Comparison of ENCODE assay signal across 34 cellular contexts in genomic region chrY:7013051-7013450, GRCh38.
"Had no signal": no experiment of that assay in that cellular context is flagged by ENCODE, and none has a peak within 500 bp of the region (broad histone marks: within the 10 kb centered on the region; RNA-seq: fewer than 3 reads in every experiment).

No MANE protein-coding gene starts in this region.

- H3K4me2 ChIP-seq: KMS-11 had no signal

- H3K9ac ChIP-seq: KMS-11 had no signal

- DNase-seq: Karpas-422, Kasumi-1, MG63, MM.1S, MV-4-11, NCI-H1048, NCI-H1092, NCI-H1092 treated with DMSO at 0.1 percent for 48 hours, NCI-H1105, NCI-H1105 treated with DMSO at 0.1 percent for 48 hours, NCI-H1417, NCI-H1417 treated with DMSO at 0.1 percent for 48 hours, NCI-H1436, NCI-H1436 treated with DMSO at 0.1 percent for 48 hours, NCI-H146, NCI-H1694, NCI-H1694 treated with DMSO at 0.1 percent for 48 hours, NCI-H187, NCI-H187 treated with DMSO at 0.1 percent for 48 hours, NCI-H1930, NCI-H2029, NCI-H2029 treated with DMSO at 0.1 percent for 48 hours, NCI-H2081, NCI-H2081 treated with DMSO at 0.1 percent for 48 hours, NCI-H2107, NCI-H2171, NCI-H2171 treated with DMSO at 0.1 percent for 48 hours, NCI-H2227 treated with DMSO at 0.1 percent for 48 hours, NCI-H226, NCI-H345, NCI-H446, NCI-H446 treated with DMSO at 0.1 percent for 48 hours, NCI-H510A had no signal

- H3K4me3 ChIP-seq: MG63 had no signal

- H3K27me3 ChIP-seq: MG63 had no signal

- H3K27ac ChIP-seq: KMS-11 had no signal

- H3K36me3 ChIP-seq: MG63 had no signal
